In the genomic region with DNA sequence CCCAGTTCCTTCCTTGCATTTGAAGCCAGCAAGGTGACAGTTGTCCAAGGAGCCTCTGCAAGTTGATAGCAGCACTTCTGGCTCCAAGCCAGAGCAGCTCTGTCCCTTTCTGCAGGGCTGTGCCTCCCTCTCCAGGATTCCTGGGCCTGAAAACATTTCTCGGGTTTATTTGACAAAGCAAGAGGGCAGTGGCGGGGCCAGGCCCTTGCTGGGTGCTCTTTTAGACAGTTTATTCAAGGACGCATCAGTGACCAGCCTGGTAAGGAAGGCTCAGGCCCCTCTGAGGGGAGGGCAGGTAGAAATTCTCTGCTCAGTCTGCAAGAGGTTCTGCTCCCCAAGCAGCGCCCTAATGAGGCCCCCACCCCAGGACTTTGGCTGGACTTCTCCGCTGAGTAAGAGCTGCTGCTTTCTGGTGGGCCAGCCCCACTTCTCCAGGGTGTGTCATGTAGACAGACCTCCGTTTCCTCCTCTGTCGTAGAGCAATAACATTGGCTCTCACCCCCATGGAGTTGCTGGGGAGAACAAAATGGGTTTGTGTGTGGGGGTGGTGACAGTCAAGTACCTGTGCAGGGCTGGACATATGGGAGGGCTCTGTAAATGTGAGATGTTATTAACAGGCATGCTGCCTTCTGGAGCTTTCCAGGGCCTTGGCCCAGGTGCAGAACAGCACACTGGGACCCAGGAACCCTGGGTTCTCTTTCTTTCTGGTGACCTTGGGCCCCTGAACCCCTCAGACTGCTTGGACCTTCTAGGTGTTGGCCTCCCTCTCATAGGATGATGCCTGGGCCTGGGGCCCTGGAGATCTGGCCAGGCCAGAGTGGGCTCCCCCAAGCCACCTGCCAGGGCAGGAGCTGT, we compare ENCODE assay signal across 21 cellular contexts.
A peak's percentile ranks its signal among the peaks of the same experiment; 100 is the strongest.
DNase-seq lines count a peak whose midpoint lies in the region; ATAC-seq and TF ChIP-seq lines count a peak whose summit lies in the region.
"Had no signal": no experiment of that assay in that cellular context is flagged by ENCODE, and none has a peak within 500 bp of the region (broad histone marks: within the 10 kb centered on the region; RNA-seq: fewer than 3 reads in every experiment).

No MANE protein-coding gene starts in this region.

- H3K36me3 ChIP-seq in testis (ENCODE audit: low read depth, missing control alignments) = no peaks in the 10 kb centered on the region
- H3K36me3 ChIP-seq in gastroesophageal sphincter = no peaks in the 10 kb centered on the region
- H3K36me3 ChIP-seq: esophagus squamous epithelium, left lung, right atrium auricular region, thoracic aorta had no signal

- no peak for TF ChIP-seq EP300 in gastroesophageal sphincter (IDR thresholded peaks at IDR 0.05)

- no peaks in the 10 kb centered on the region for H3K4me1 ChIP-seq in testis
- no peaks in the 10 kb centered on the region for H3K4me1 ChIP-seq in gastroesophageal sphincter
- H3K4me1 ChIP-seq: right atrium auricular region had no signal

- H3K4me3 ChIP-seq in testis = no peak overlapping the region
- H3K4me3 ChIP-seq in gastroesophageal sphincter = no peak overlapping the region
- H3K4me3 ChIP-seq: esophagus squamous epithelium, left lung, mucosa of descending colon, right atrium auricular region, thoracic aorta had no signal

- WGBS in testis, 2 donors = 87 to 96% methylated on average over 5 to 7 of the region's 7 CpGs
- 83 to 100% methylated on average over 1 to 2 of the region's 7 CpGs for WGBS in gastroesophageal sphincter (ENCODE audit: low coverage in 1 of 2), 2 donors

- no peak for ATAC-seq in activated CD8-positive, alpha-beta memory T cell treated with anti-CD3 and anti-CD28 coated beads, Interleukin-2, amount 10 ng/mL, durations not matched to agents 7 days and 5 days
- ATAC-seq in GM21737 (IDR thresholded peaks at IDR 0.05; ENCODE audit: unreplicated experiment) = no peak
- ATAC-seq in gastroesophageal sphincter = no peak
- ATAC-seq: HCT116, left lung, mucosa of descending colon had no signal

- TF ChIP-seq POLR2A in testis (IDR thresholded peaks at IDR 0.05) = no peak
- no peak for TF ChIP-seq POLR2A in gastroesophageal sphincter (IDR thresholded peaks at IDR 0.05)

- H3K27me3 ChIP-seq in testis (no peaks in the 10 kb centered on the region), gastroesophageal sphincter (no peaks in the 10 kb centered on the region)
- H3K27me3 ChIP-seq: left lung, right atrium auricular region had no signal

- H3K36me3 Mint-ChIP-seq in activated CD8-positive, alpha-beta memory T cell treated with anti-CD3 and anti-CD28 coated beads, Interleukin-2, amount 10 ng/mL, durations not matched to agents 7 days and 5 days = no peaks in the 10 kb centered on the region

- peaks cover 12% of the 10 kb centered on the region for H3K27me3 Mint-ChIP-seq in activated CD8-positive, alpha-beta memory T cell treated with anti-CD3 and anti-CD28 coated beads, Interleukin-2, amount 10 ng/mL, durations not matched to agents 7 days and 5 days

- CTCF ChIA-PET in activated CD8-positive, alpha-beta memory T cell treated with anti-CD3 and anti-CD28 coated beads, Interleukin-2, amount 10 ng/mL, durations not matched to agents 7 days and 5 days (lab: Charles Lee) = no interaction called here

- intact Hi-C loops in testis (cut with DNase I; ENCODE audit: low total_unique reads) = no loop called here

- H3K9me3 ChIP-seq in testis = no peaks in the 10 kb centered on the region
- no peaks in the 10 kb centered on the region for H3K9me3 ChIP-seq in gastroesophageal sphincter
- H3K9me3 ChIP-seq: esophagus squamous epithelium, left lung, mucosa of descending colon, right atrium auricular region, SK-N-SH, thoracic aorta had no signal

- H3K4me1 Mint-ChIP-seq in activated CD8-positive, alpha-beta memory T cell treated with anti-CD3 and anti-CD28 coated beads, Interleukin-2, amount 10 ng/mL, durations not matched to agents 7 days and 5 days = peaks cover 60% of the 10 kb centered on the region

- no peak overlapping the region for H3K27ac Mint-ChIP-seq in activated CD8-positive, alpha-beta memory T cell treated with anti-CD3 and anti-CD28 coated beads, Interleukin-2, amount 10 ng/mL, durations not matched to agents 7 days and 5 days

- TF ChIP-seq CTCF in testis (IDR thresholded peaks at IDR 0.05) (no peak), gastroesophageal sphincter (IDR thresholded peaks at IDR 0.05) (no peak)

- no peak overlapping the region for H3K4me3 Mint-ChIP-seq in activated CD8-positive, alpha-beta memory T cell treated with anti-CD3 and anti-CD28 coated beads, Interleukin-2, amount 10 ng/mL, durations not matched to agents 7 days and 5 days
- H3K4me3 Mint-ChIP-seq: CD14-positive monocyte had no signal

- no peaks in the 10 kb centered on the region for H3K9me3 Mint-ChIP-seq in activated CD8-positive, alpha-beta memory T cell treated with anti-CD3 and anti-CD28 coated beads, Interleukin-2, amount 10 ng/mL, durations not matched to agents 7 days and 5 days (ENCODE audit: low read depth)

- DNase-seq in activated CD8-positive, alpha-beta memory T cell treated with anti-CD3 and anti-CD28 coated beads for 24 hours = peak; percentile 53
- DNase-seq in activated CD8-positive, alpha-beta memory T cell treated with anti-CD3 and anti-CD28 coated beads, Interleukin-2, amount 10 ng/mL, durations not matched to agents 7 days and 5 days = no peak
- peak; percentile 53 for DNase-seq in RPMI8226
- DNase-seq in left kidney (ENCODE audit: low read depth, low spot score) = peak; percentile 67
- DNase-seq in testis = peak; percentile 73
- DNase-seq in stimulated activated naive CD4-positive, alpha-beta T cell treated with Interleukin-2 at 50 U/mL for 16 hours (lab: John Stamatoyannopoulos, UW) = no peak
- DNase-seq: activated gamma-delta T cell, DMS53, esophagus squamous epithelium, left lung, mucosa of descending colon, NCI-H1105, NCI-H748 treated with DMSO at 0.1 percent for 48 hours, SK-N-SH had no signal

- H3K27ac ChIP-seq in testis (no peak overlapping the region), gastroesophageal sphincter (no peak overlapping the region)
- H3K27ac ChIP-seq: esophagus squamous epithelium, KMS-11, left lung, right atrium auricular region, thoracic aorta had no signal

Comparison
In these comparisons a context has a peak if more than half of its experiments do, and no peak if none do; other contexts are left out.
1. DNase-seq: peak in activated CD8-positive, alpha-beta memory T cell treated with anti-CD3 and anti-CD28 coated beads for 24 hours (single experiment), RPMI8226 (single experiment), left kidney (single experiment) and testis (single experiment); none in activated CD8-positive, alpha-beta memory T cell treated with anti-CD3 and anti-CD28 coated beads, Interleukin-2, amount 10 ng/mL, durations not matched to agents 7 days and 5 days (single experiment) and stimulated activated naive CD4-positive, alpha-beta T cell treated with Interleukin-2 at 50 U/mL for 16 hours (single experiment).